8 cellular contexts compared by ENCODE assay signal in the genomic region with DNA sequence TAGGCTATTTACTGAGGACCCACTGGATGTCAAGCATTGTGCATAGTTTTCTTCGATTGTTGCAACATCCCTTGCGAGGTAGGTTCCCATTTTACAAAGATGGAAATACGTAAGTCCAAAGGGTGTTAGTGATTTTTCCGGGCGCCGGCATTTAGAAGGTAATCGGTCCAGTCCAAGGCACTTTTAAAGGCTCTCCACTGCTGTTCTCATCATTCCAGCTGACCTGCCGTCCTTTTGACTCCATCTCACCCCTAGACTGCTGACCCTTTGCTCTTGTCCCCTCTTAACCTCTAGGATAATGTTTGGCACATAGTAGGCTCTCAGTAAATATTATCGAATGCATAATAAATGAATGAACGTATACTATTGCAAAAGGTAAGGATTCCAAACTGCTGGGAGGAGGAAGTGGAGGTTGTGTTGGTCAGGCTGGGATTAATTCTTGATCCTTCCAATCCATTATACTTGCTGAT. TPM values are rescaled to one million over a fixed set of nuclear protein-coding genes. Genes with fewer than 3 reads are reported as not detected.
DNase-seq lines count a peak whose midpoint lies in the region; ATAC-seq, FAIRE-seq and TF ChIP-seq lines count a peak whose summit lies in the region.

No MANE protein-coding gene starts in this region.

- peaks cover 32 to 44% of the 10 kb centered on the region in 2 donors for H3K4me1 ChIP-seq in gastrocnemius medialis

- H3K27me3 ChIP-seq in gastrocnemius medialis, result no peaks in the 10 kb centered on the region

- H3K27ac ChIP-seq in gastrocnemius medialis, result peak overlapping the region; percentile 86 to 96 (median 94)

- ATAC-seq in gastrocnemius medialis (peak in 1 of 2 donors; percentile 2), esophagus mucosa (no peak), GM21786 (IDR thresholded peaks at IDR 0.05; ENCODE audit: unreplicated experiment) (no peak)

- H3K9me3 ChIP-seq in gastrocnemius medialis, result no peaks in the 10 kb centered on the region

- in situ Hi-C loops in gastrocnemius medialis (cut with MboI; ENCODE audit: low sequenced_read_pairs in 4 of 4), result no loop called here

- intact Hi-C loops in gastrocnemius medialis (cut with DNase I; ENCODE audit: low total_unique reads), result loop anchor here (1.0 kb wide), 1 partner anchor 31 kb away; a partner anchor contains a TSS

- peak; percentile 38 for FAIRE-seq in GM12891 (lab: Jason Lieb, UNC)

- TF ChIP-seq CTCF in fibroblast of mammary gland (conservative IDR thresholded peaks at IDR 0.05; ENCODE audit: control insufficient read depth, insufficient read depth, low read depth, low read length) (no peak), gastrocnemius medialis (IDR thresholded peaks at IDR 0.05 in 4 of 5, conservative IDR thresholded peaks at IDR 0.05 in 1 of 5) (no peak)

- DNase-seq in GM12891 (ENCODE audit: insufficient read length, low spot score) (no peak), RKO (ENCODE audit: low spot score) (peak; percentile 31), fibroblast of mammary gland (ENCODE audit: low read depth) (peak; percentile 17), gastrocnemius medialis (no peak), occipital lobe (lab: John Stamatoyannopoulos, UW) (no peak), NCI-H524 (lab: John Stamatoyannopoulos, UW) (no peak)

- TF ChIP-seq POLR2A in GM12891 (IDR thresholded peaks at IDR 0.05; ENCODE audit: low read depth, low read length) (no peak), gastrocnemius medialis (IDR thresholded peaks at IDR 0.05) (no peak)

- peak overlapping the region; percentile 61 for H3K4me3 ChIP-seq in fibroblast of mammary gland (ENCODE audit: control insufficient read depth, low read depth, low read length)
- peak overlapping the region; percentile 71 to 93 (median 86) for H3K4me3 ChIP-seq in gastrocnemius medialis

- peaks cover 0 to 30% of the 10 kb centered on the region in 2 donors for H3K36me3 ChIP-seq in gastrocnemius medialis

TF ChIP-seq in GM12891, 5 proteins besides CTCF, POLR2A, EP300 and RAD21:
- no peak for TF ChIP-seq PAX5 (IDR thresholded peaks at IDR 0.05; ENCODE audit: insufficient read depth, low read length, severe bottlenecking)
- TF ChIP-seq POLR2AphosphoS5 (IDR thresholded peaks at IDR 0.05; ENCODE audit: low read depth, low read length), result no peak
- no peak for TF ChIP-seq POU2F2 (IDR thresholded peaks at IDR 0.05; ENCODE audit: low read depth, low read length)
- no peak for TF ChIP-seq TAF1 (IDR thresholded peaks at IDR 0.05; ENCODE audit: low read depth, low read length)
- no peak for TF ChIP-seq SPI1 (IDR thresholded peaks at IDR 0.05; ENCODE audit: low read depth, low read length)

RNA-seq across cellular contexts. Expression of a gene that starts 0.5 kb away (rescaled TPM):
- 2.0 TPM for polyA plus RNA-seq in GM12891 (2012; ENCODE audit: low read depth, missing spikeins)
- total RNA-seq in gastrocnemius medialis (1 to 10 TPM; 1.8 to 6.9 (median 4.3) TPM), occipital lobe (9.7 TPM), esophagus mucosa (6.5 TPM)

RNA-seq across cellular contexts. Expression of a gene that starts 0.8 kb away (rescaled TPM):
- polyA plus RNA-seq in GM12891 (2012; ENCODE audit: low read depth, missing spikeins), result 88.7 TPM
- total RNA-seq in gastrocnemius medialis (10 to 100 TPM; 15.5 to 43.4 (median 30.7) TPM), occipital lobe (2.7 TPM), esophagus mucosa (118 TPM)

RNA-seq across cellular contexts. Expression of a gene that starts 14.8 kb away (rescaled TPM):
- 0.06 TPM for polyA plus RNA-seq in GM12891 (2012; ENCODE audit: low read depth, missing spikeins)
- total RNA-seq in gastrocnemius medialis (not detected), occipital lobe (0.31 TPM), esophagus mucosa (not detected)

RNA-seq across cellular contexts. Expression of a gene that starts 30.9 kb away (rescaled TPM):
- 16.2 TPM for polyA plus RNA-seq in GM12891 (2012; ENCODE audit: low read depth, missing spikeins)
- total RNA-seq in gastrocnemius medialis (100 to 1,000 TPM; 160 to 323 (median 274) TPM), occipital lobe (241 TPM), esophagus mucosa (41.0 TPM)

RNA-seq across cellular contexts. Expression of a gene that starts 33.4 kb away (rescaled TPM):
- 8.2 TPM for polyA plus RNA-seq in GM12891 (2012; ENCODE audit: low read depth, missing spikeins)
- 10 to 100 TPM in 1 of 4 donors, 1 to 10 TPM in 3; 2.1 to 12.1 (median 6.4) TPM for total RNA-seq in gastrocnemius medialis
- total RNA-seq in occipital lobe, result 36.3 TPM
- total RNA-seq in esophagus mucosa, result 216 TPM

Comparison
In these comparisons a context has a peak if more than half of its experiments do, and no peak if none do; other contexts are left out.
1. DNase-seq: peak in RKO (single experiment) and fibroblast of mammary gland (single experiment); none in GM12891 (single experiment), gastrocnemius medialis (0 of 2), occipital lobe (single experiment) and NCI-H524 (0 of 2).